ENCODE assay signal across 1 cellular context in the genomic region with DNA sequence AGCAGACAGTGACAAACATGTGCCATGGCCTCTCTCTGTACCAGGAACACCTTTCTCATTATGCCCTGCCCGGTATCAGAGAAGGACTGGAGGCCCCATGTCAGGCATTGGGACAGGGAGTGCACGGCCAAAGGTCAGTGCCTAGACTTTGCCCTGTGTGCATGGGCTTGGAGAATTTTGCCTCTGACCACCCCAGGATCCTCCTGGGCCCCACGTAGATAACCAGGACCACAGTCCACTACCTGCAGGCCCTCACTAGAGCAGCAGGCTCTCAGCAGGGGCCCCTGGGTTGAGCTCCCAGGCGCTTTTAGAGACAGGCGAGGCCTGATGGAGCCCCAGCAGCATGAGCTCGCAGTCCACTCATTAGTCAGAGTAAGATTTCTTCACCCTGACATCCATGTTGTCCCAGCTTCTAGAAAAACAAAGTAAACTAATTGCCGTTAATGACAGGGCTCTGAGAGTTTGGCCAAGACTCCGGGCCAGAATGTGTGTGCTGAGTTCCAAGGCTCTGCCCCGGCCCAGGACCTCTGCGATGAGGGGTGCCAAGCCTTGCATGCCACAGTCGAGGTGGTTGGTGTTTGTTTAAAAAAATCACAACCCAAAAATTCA.
TF ChIP-seq lines count a peak whose summit lies in the region.

No MANE protein-coding gene starts in this region.

TF ChIP-seq in H1, 55 proteins besides CTCF, POLR2A, EP300 and RAD21:
- TF ChIP-seq POLR2AphosphoS5 (IDR thresholded peaks at IDR 0.05; ENCODE audit: low read depth, low read length) (no peak), CHD7 (IDR thresholded peaks at IDR 0.05; ENCODE audit: insufficient replicate concordance, low read length) (no peak), CHD1 (IDR thresholded peaks at IDR 0.05; ENCODE audit: low read depth, low read length) (no peak), SP2 (IDR thresholded peaks at IDR 0.05; ENCODE audit: low read length) (no peak), POU5F1 (IDR thresholded peaks at IDR 0.05; ENCODE audit: low read depth, low read length) (no peak), CBX5 (IDR thresholded peaks at IDR 0.05; ENCODE audit: low read depth, low read length) (no peak), FOSL1 (IDR thresholded peaks at IDR 0.05; ENCODE audit: insufficient read depth, low read depth, low read length) (no peak), SP1 (IDR thresholded peaks at IDR 0.05; ENCODE audit: low read depth, low read length) (no peak), BCL11A (IDR thresholded peaks at IDR 0.05; ENCODE audit: low read depth in 2 of 2, low read length in 2 of 2) (no peak), CHD2 (IDR thresholded peaks at IDR 0.05; ENCODE audit: low read length) (no peak), SRF (IDR thresholded peaks at IDR 0.05; ENCODE audit: low read depth, low read length) (no peak), KDM1A (IDR thresholded peaks at IDR 0.05; ENCODE audit: borderline replicate concordance, low read length) (no peak), HDAC6 (IDR thresholded peaks at IDR 0.05; ENCODE audit: low read depth, low read length) (no peak)
